Comparison of ENCODE assay signal across 8 cellular contexts in genomic region chr1:46300673-46301405, GRCh38. TPM values are rescaled to one million over a fixed set of nuclear protein-coding genes. Genes with fewer than 3 reads are reported as not detected.
DNase-seq lines count a peak whose midpoint lies in the region; ATAC-seq, FAIRE-seq and TF ChIP-seq lines count a peak whose summit lies in the region.

No MANE protein-coding gene starts in this region.

- H3K27me3 ChIP-seq in astrocyte (ENCODE audit: insufficient read depth, low read length) (no peaks in the 10 kb centered on the region), liver (ENCODE audit: control insufficient read depth in 4 of 4, insufficient read depth in 4 of 4, low read length in 3 of 4) (no peaks in the 10 kb centered on the region), transverse colon (no peaks in the 10 kb centered on the region)

- ATAC-seq in activated T-cell treated with anti-CD3 and anti-CD28 coated beads, Interleukin-2, amount 50 U/mL, for 4 hours, result no peak
- ATAC-seq in HG03139 (IDR thresholded peaks at IDR 0.05; ENCODE audit: unreplicated experiment) (no peak), HG03520 (IDR thresholded peaks at IDR 0.05; ENCODE audit: unreplicated experiment) (no peak)

- no peak for TF ChIP-seq RAD21 in liver (IDR thresholded peaks at IDR 0.05)

- peak overlapping the region; percentile 99 for H3K4me2 ChIP-seq in astrocyte (ENCODE audit: low read length)

- intact Hi-C loops in transverse colon (cut with DNase I; ENCODE audit: low total_unique reads), result no loop called here

- peak overlapping the region; percentile 96 for H3K27ac ChIP-seq in astrocyte (ENCODE audit: low read depth, low read length)
- peak overlapping the region; percentile 95 to 96 for H3K27ac ChIP-seq in liver (ENCODE audit: low read depth in 1 of 2, low read length in 2 of 2)
- peak overlapping the region; percentile 95 to 99 (median 96) for H3K27ac ChIP-seq in transverse colon

- TF ChIP-seq CTCF in astrocyte (IDR thresholded peaks at IDR 0.05; ENCODE audit: insufficient read depth, low read depth, low read length), result no peak
- TF ChIP-seq CTCF in liver (IDR thresholded peaks at IDR 0.05; ENCODE audit: low read depth, low read length, missing input control), result no peak
- no peak for TF ChIP-seq CTCF in transverse colon (IDR thresholded peaks at IDR 0.05)

- H3K36me3 ChIP-seq in astrocyte (ENCODE audit: insufficient read depth, low read length), result peaks cover 20% of the 10 kb centered on the region
- peaks cover 6 to 20% (median 16%) of the 10 kb centered on the region in 4 donors for H3K36me3 ChIP-seq in liver (ENCODE audit: control insufficient read depth in 4 of 4, insufficient read depth in 3 of 4, low read depth in 1 of 4, low read length in 3 of 4)
- H3K36me3 ChIP-seq in transverse colon, result peaks cover 0 to 18% (median 7%) of the 10 kb centered on the region in 4 donors

- peak overlapping the region; percentile 98 for H3K9ac ChIP-seq in astrocyte (ENCODE audit: low read length)
- peak overlapping the region; percentile 29 to 91 for H3K9ac ChIP-seq in liver (ENCODE audit: low read depth in 1 of 2, low read length in 2 of 2)

- peaks cover 23% of the 10 kb centered on the region for H3K4me1 ChIP-seq in astrocyte (ENCODE audit: insufficient read depth, low read length)
- peaks cover 6 to 26% (median 19%) of the 10 kb centered on the region in 4 donors for H3K4me1 ChIP-seq in liver (ENCODE audit: control insufficient read depth in 4 of 4, insufficient read depth in 4 of 4, low read length in 3 of 4)
- peaks cover 22 to 41% (median 31%) of the 10 kb centered on the region in 4 donors for H3K4me1 ChIP-seq in transverse colon

- peak overlapping the region; percentile 98 for H3K4me3 Mint-ChIP-seq in activated T-cell treated with anti-CD3 and anti-CD28 coated beads, Interleukin-2, amount 50 U/mL, for 4 hours
- H3K4me3 Mint-ChIP-seq in astrocyte (ENCODE audit: unreplicated experiment), result peak overlapping the region; percentile 99

- no peaks in the 10 kb centered on the region for H3K27me3 Mint-ChIP-seq in activated T-cell treated with anti-CD3 and anti-CD28 coated beads, Interleukin-2, amount 50 U/mL, for 4 hours (ENCODE audit: low read depth)
- H3K27me3 Mint-ChIP-seq in astrocyte (ENCODE audit: low read depth, unreplicated experiment), result no peaks in the 10 kb centered on the region

- H3K27ac Mint-ChIP-seq in astrocyte (ENCODE audit: unreplicated experiment), result peak overlapping the region; percentile 87

- H3K9me3 Mint-ChIP-seq in activated T-cell treated with anti-CD3 and anti-CD28 coated beads, Interleukin-2, amount 50 U/mL, for 4 hours, result no peaks in the 10 kb centered on the region
- no peaks in the 10 kb centered on the region for H3K9me3 Mint-ChIP-seq in astrocyte (ENCODE audit: unreplicated experiment)

- peaks cover 23% of the 10 kb centered on the region for H3K4me1 Mint-ChIP-seq in activated T-cell treated with anti-CD3 and anti-CD28 coated beads, Interleukin-2, amount 50 U/mL, for 4 hours (ENCODE audit: low read depth)
- H3K4me1 Mint-ChIP-seq in astrocyte (ENCODE audit: low read depth, unreplicated experiment), result peaks cover 29% of the 10 kb centered on the region

- in situ Hi-C loops in transverse colon (cut with MboI; ENCODE audit: low pct_ligation_motif_present in 1 of 4, low pct_unique_long_range_greater_than_20kb in 1 of 4, low sequenced_read_pairs in 3 of 4), result no loop called here

- H3K9me3 ChIP-seq in astrocyte (ENCODE audit: insufficient read depth, low read depth, low read length) (no peaks in the 10 kb centered on the region), liver (ENCODE audit: control insufficient read depth in 4 of 4, low read length in 3 of 4) (no peaks in the 10 kb centered on the region), transverse colon (no peaks in the 10 kb centered on the region)

- H3K79me2 ChIP-seq in astrocyte (ENCODE audit: insufficient read depth, low read length), result peaks cover 92% of the 10 kb centered on the region

- H3K36me3 Mint-ChIP-seq in activated T-cell treated with anti-CD3 and anti-CD28 coated beads, Interleukin-2, amount 50 U/mL, for 4 hours (ENCODE audit: insufficient read depth), result peaks cover 24% of the 10 kb centered on the region
- peaks cover 17% of the 10 kb centered on the region for H3K36me3 Mint-ChIP-seq in astrocyte (ENCODE audit: low read depth, unreplicated experiment)

- TF ChIP-seq POLR2A in transverse colon (IDR thresholded peaks at IDR 0.05), result no peak

- H3K4me3 ChIP-seq in astrocyte (ENCODE audit: insufficient read depth, low read depth, low read length) (peak overlapping the region; percentile 98), liver (ENCODE audit: low read depth in 1 of 3, low read length in 3 of 3) (peak overlapping the region; percentile 72 to 95 (median 88)), transverse colon (peak overlapping the region in 3 of 4 donors; percentile 52 to 93 (median 87))

- no peak for DNase-seq in activated T-cell treated with anti-CD3 and anti-CD28 coated beads, Interleukin-2, amount 50 U/mL, for 4 hours
- DNase-seq in activated T-cell treated with anti-CD3 and anti-CD28 coated beads, Interleukin-2, amount 50 U/mL, for 1 hour, result no peak
- DNase-seq in astrocyte (ENCODE audit: low read depth) (peak; percentile 41), transverse colon (no peak), iPS-NIHi7 (ENCODE audit: extremely low spot score) (no peak)

- H2AFZ ChIP-seq in astrocyte (ENCODE audit: low read depth, low read length), result no peak overlapping the region

- TF ChIP-seq EP300 in transverse colon (IDR thresholded peaks at IDR 0.05; ENCODE audit: low read depth), result no peak

- 57% methylated on average over 6 of the region's 6 CpGs for WGBS in liver
- 44 to 54% methylated on average over 6 of the region's 6 CpGs for WGBS in transverse colon (ENCODE audit: low coverage in 1 of 2), 2 donors

- peaks cover 45% of the 10 kb centered on the region for H4K20me1 ChIP-seq in astrocyte (ENCODE audit: insufficient read depth, low read length)

- FAIRE-seq in astrocyte (lab: Jason Lieb, UNC), result no peak

TF ChIP-seq in liver, 16 proteins besides CTCF, POLR2A, EP300 and RAD21 (continues in another document):
- no peak for TF ChIP-seq JUND (IDR thresholded peaks at IDR 0.05)
- TF ChIP-seq ZBTB33 (IDR thresholded peaks at IDR 0.05), result no peak
- TF ChIP-seq FOXA2 (IDR thresholded peaks at IDR 0.05), result no peak
- TF ChIP-seq REST (IDR thresholded peaks at IDR 0.05), result no peak
- TF ChIP-seq HNF4G (IDR thresholded peaks at IDR 0.05), result no peak

RNA-seq across cellular contexts. Expression of gene LRRC41, which starts 2.6 kb away (rescaled TPM):
- total RNA-seq in activated T-cell treated with anti-CD3 and anti-CD28 coated beads, Interleukin-2, amount 50 U/mL, for 4 hours, result 10 to 100 TPM; 43.0 to 47.7 (median 45.8) TPM
- total RNA-seq in astrocyte (88.2 and 94.5 TPM in 2 replicates), liver (10 to 100 TPM; 30.5 to 58.4 TPM), transverse colon (10 to 100 TPM; 43.4 to 64.3 (median 60.5) TPM)
- 10 to 100 TPM; 22.0 to 25.0 TPM for polyA plus RNA-seq in liver

RNA-seq across cellular contexts. Expression of gene UQCRH, which starts 2.7 kb away (rescaled TPM):
- total RNA-seq in activated T-cell treated with anti-CD3 and anti-CD28 coated beads, Interleukin-2, amount 50 U/mL, for 4 hours, result 100 to 1,000 TPM; 283 to 366 (median 338) TPM
- total RNA-seq in astrocyte (299 and 337 TPM in 2 replicates), liver (100 to 1,000 TPM; 183 to 220 TPM), transverse colon (100 to 1,000 TPM; 108 to 575 (median 330) TPM)
- polyA plus RNA-seq in liver, result 100 to 1,000 TPM; 158 to 220 TPM

RNA-seq across cellular contexts. Expression of gene NSUN4, which starts 39.8 kb away (rescaled TPM):
- 10 to 100 TPM; 42.2 to 44.1 (median 44.0) TPM for total RNA-seq in activated T-cell treated with anti-CD3 and anti-CD28 coated beads, Interleukin-2, amount 50 U/mL, for 4 hours
- 15.5 and 16.9 TPM in 2 replicates for total RNA-seq in astrocyte
- 10 to 100 TPM; 12.2 to 17.2 TPM for total RNA-seq in liver
- polyA plus RNA-seq in liver, result 10 to 100 TPM in 1 of 2 donors, 1 to 10 TPM in 1; 7.0 to 11.7 TPM
- total RNA-seq in transverse colon, result 10 to 100 TPM in 2 of 4 donors, 1 to 10 TPM in 2; 5.6 to 19.7 (median 12.9) TPM

RNA-seq across cellular contexts. Expression of gene RAD54L, which starts 53.3 kb away (rescaled TPM):
- 10 to 100 TPM; 24.5 to 32.8 (median 28.6) TPM for total RNA-seq in activated T-cell treated with anti-CD3 and anti-CD28 coated beads, Interleukin-2, amount 50 U/mL, for 4 hours
- total RNA-seq in astrocyte, result 1.9 and 2.4 TPM in 2 replicates
- 1 to 10 TPM in 1 of 2 donors, under 1 TPM in 1; 0.08 to 8.8 TPM for total RNA-seq in liver
- under 1 TPM; 0.35 to 0.68 TPM for polyA plus RNA-seq in liver
- total RNA-seq in transverse colon, result 10 to 100 TPM in 1 of 4 donors, 1 to 10 TPM in 3; 1.3 to 69.9 (median 3.6) TPM
